8 cellular contexts compared by ENCODE assay signal in genomic region chr14:34873591-34874385, GRCh38. TPM values are rescaled to one million over a fixed set of nuclear protein-coding genes. Genes with fewer than 3 reads are reported as not detected.
DNase-seq lines count a peak whose midpoint lies in the region; ATAC-seq and TF ChIP-seq lines count a peak whose summit lies in the region.

No MANE protein-coding gene starts in this region.

- no peak for TF ChIP-seq CTCF in thoracic aorta (IDR thresholded peaks at IDR 0.05)

- DNase-seq in ELR (ENCODE audit: low read depth) (peak; percentile 90), SK-MEL-5 (ENCODE audit: low read depth, low spot score) (peak; percentile 69), globus pallidus (ENCODE audit: low spot score) (peak; percentile 80), occipital lobe (lab: John Stamatoyannopoulos, UW) (peak; percentile 83), thoracic aorta (ENCODE audit: low spot score) (peak; percentile 77)
- peak; percentile 86 for DNase-seq in Jurkat, Clone E6-1 (ENCODE audit: low read depth, low spot score)
- peak; percentile 95 for DNase-seq in activated naive CD4-positive, alpha-beta T cell treated with anti-CD3 and anti-CD28 coated beads for 36 hours

- H3K27ac ChIP-seq in thoracic aorta: peak overlapping the region; percentile 99 to 100

- no peaks in the 10 kb centered on the region for H3K36me3 ChIP-seq in thoracic aorta

- H3K27me3 ChIP-seq in thoracic aorta (replicated peaks; ENCODE audit: insufficient read depth): no peaks in the 10 kb centered on the region

- H3K4me3 ChIP-seq in Jurkat, Clone E6-1 (ENCODE audit: low read length): peak overlapping the region; percentile 78
- peak overlapping the region; percentile 100 for H3K4me3 ChIP-seq in thoracic aorta

- H3K9me3 Mint-ChIP-seq in activated naive CD4-positive, alpha-beta T cell treated with anti-CD3 and anti-CD28 coated beads for 36 hours: no peaks in the 10 kb centered on the region

- in situ Hi-C loops in SK-MEL-5 (cut with HindIII; ENCODE audit: low pct_unique_long_range_greater_than_20kb, low sequenced_read_pairs): no loop called here

- H3K27ac Mint-ChIP-seq in activated naive CD4-positive, alpha-beta T cell treated with anti-CD3 and anti-CD28 coated beads for 36 hours: peak overlapping the region; percentile 98

- intact Hi-C loops in activated naive CD4-positive, alpha-beta T cell treated with anti-CD3 and anti-CD28 coated beads for 36 hours (cut with micrococcal nuclease): loop anchor here (1.0 to 5.0 kb wide), 19 partner anchors 17 to 1447 kb away; partner anchors contain the start of genes CFL2, EAPP, FAM177A1 and MBIP

- H3K36me3 Mint-ChIP-seq in activated naive CD4-positive, alpha-beta T cell treated with anti-CD3 and anti-CD28 coated beads for 36 hours (ENCODE audit: low read depth): peaks cover 24% of the 10 kb centered on the region

- peaks cover 3 to 13% of the 10 kb centered on the region in 2 donors for H3K4me1 ChIP-seq in thoracic aorta (ENCODE audit: control insufficient read depth in 1 of 2, low read depth in 2 of 2)

- H3K4me3 Mint-ChIP-seq in activated naive CD4-positive, alpha-beta T cell treated with anti-CD3 and anti-CD28 coated beads for 36 hours: peak overlapping the region; percentile 89

- ATAC-seq in GM21723 (IDR thresholded peaks at IDR 0.05; ENCODE audit: unreplicated experiment): peak; percentile 65
- ATAC-seq in thoracic aorta (ENCODE audit: insufficient number of reproducible peaks, low FRiP score, low read depth): peak; percentile 34

- peaks cover 35% of the 10 kb centered on the region for H3K4me1 Mint-ChIP-seq in activated naive CD4-positive, alpha-beta T cell treated with anti-CD3 and anti-CD28 coated beads for 36 hours (ENCODE audit: low read depth)

- H3K27me3 Mint-ChIP-seq in activated naive CD4-positive, alpha-beta T cell treated with anti-CD3 and anti-CD28 coated beads for 36 hours (ENCODE audit: low read depth): no peaks in the 10 kb centered on the region

- H3K9me3 ChIP-seq in thoracic aorta: no peaks in the 10 kb centered on the region

- CTCF ChIA-PET in activated naive CD4-positive, alpha-beta T cell treated with anti-CD3 and anti-CD28 coated beads for 36 hours (lab: Charles Lee): no interaction called here

RNA-seq across cellular contexts. Expression of gene BAZ1A, which starts 1.4 kb away (rescaled TPM):
- 26.4 TPM for polyA plus RNA-seq in Jurkat, Clone E6-1 (2012; ENCODE audit: insufficient read depth, insufficient read length)
- total RNA-seq in SK-MEL-5 (2014; rRNA removed; shearing (Covaris generic)): 27.5 and 33.3 TPM in 2 replicates
- 16.2 and 17.2 TPM in 2 replicates for polyA plus RNA-seq in SK-MEL-5 (2015; cell fraction: cytosol; rRNA removed)
- polyA plus RNA-seq in SK-MEL-5 (2015; cell fraction: nucleus; rRNA removed): 46.4 and 47.7 TPM in 2 replicates
- 10 to 100 TPM; 50.8 to 57.0 TPM for total RNA-seq in activated naive CD4-positive, alpha-beta T cell treated with anti-CD3 and anti-CD28 coated beads for 36 hours
- total RNA-seq in occipital lobe: 27.3 TPM
- total RNA-seq in thoracic aorta: 10 to 100 TPM; 16.1 to 51.6 TPM

Comparison
In these comparisons a context has a peak if more than half of its experiments do, and no peak if none do; other contexts are left out.
1. Peak in every context shown above with its lines: DNase-seq, ATAC-seq, H3K4me3 ChIP-seq and H3K27ac ChIP-seq.